1 cellular context compared by ENCODE assay signal in genomic region chr1:225700164-225700740, GRCh38.
TF ChIP-seq lines count a peak whose summit lies in the region.

No MANE protein-coding gene starts in this region.

TF ChIP-seq in HepG2, 621 proteins besides CTCF, POLR2A, EP300 and RAD21 (continued from another document and continues in another):
- TF ChIP-seq E2F2 (CRISPR knock-in tag; IDR thresholded peaks at IDR 0.05; ENCODE audit: borderline replicate concordance) (no peak), TCF7 (IDR thresholded peaks at IDR 0.05; ENCODE audit: low read depth) (peak; percentile 56; the same call in 1 of the 2 replicates), HNRNPL (IDR thresholded peaks at IDR 0.05; ENCODE audit: low read depth, low read length) (no peak), FOSL2 (CRISPR knock-in tag; IDR thresholded peaks at IDR 0.05) (peak; percentile 98), THYN1 (CRISPR knock-in tag; IDR thresholded peaks at IDR 0.05; ENCODE audit: borderline replicate concordance, low read depth) (no peak), ARID4A (CRISPR knock-in tag; IDR thresholded peaks at IDR 0.05; ENCODE audit: borderline replicate concordance) (no peak; the same call in 1 of the 2 replicates), NR2C2 (CRISPR knock-in tag; IDR thresholded peaks at IDR 0.05; ENCODE audit: borderline replicate concordance) (no peak; the same call in 1 of the 2 replicates), ZFP90 (CRISPR knock-in tag; IDR thresholded peaks at IDR 0.05; ENCODE audit: borderline replicate concordance) (no peak), REST (IDR thresholded peaks at IDR 0.05; ENCODE audit: borderline replicate concordance in 1 of 2, low read depth in 1 of 2, low read length in 2 of 2) (0 out of 4 replicates have a peak, but pooled peaks of 1 of the 2 experiments have one; percentile 54), ZNF142 (CRISPR knock-in tag; IDR thresholded peaks at IDR 0.05) (no peak), ZNF841 (CRISPR knock-in tag; IDR thresholded peaks at IDR 0.05; ENCODE audit: borderline replicate concordance) (no peak), BRCA1 (CRISPR knock-in tag; IDR thresholded peaks at IDR 0.05) (no peak), RNF2 (conservative IDR thresholded peaks at IDR 0.05; ENCODE audit: low read depth) (no peak), ZFX (CRISPR knock-in tag; IDR thresholded peaks at IDR 0.05; ENCODE audit: low read depth) (no peak), ZNF432 (CRISPR knock-in tag; IDR thresholded peaks at IDR 0.05; ENCODE audit: borderline replicate concordance) (no peak), HDAC6 (IDR thresholded peaks at IDR 0.05; ENCODE audit: low read depth, low read length) (no peak), ZNF282 (IDR thresholded peaks at IDR 0.05; ENCODE audit: partially characterized antibody) (no peak), ZNF34 (CRISPR knock-in tag; IDR thresholded peaks at IDR 0.05; ENCODE audit: borderline replicate concordance) (no peak), DRAP1 (CRISPR knock-in tag; IDR thresholded peaks at IDR 0.05) (no peak), ZNF770 (CRISPR knock-in tag; IDR thresholded peaks at IDR 0.05) (no peak), ZNF329 (CRISPR knock-in tag; IDR thresholded peaks at IDR 0.05; ENCODE audit: low read depth) (no peak), ZNF275 (CRISPR knock-in tag; IDR thresholded peaks at IDR 0.05; ENCODE audit: borderline replicate concordance) (no peak), ZNF784 (CRISPR knock-in tag; IDR thresholded peaks at IDR 0.05; ENCODE audit: borderline replicate concordance) (no peak), POGK (CRISPR knock-in tag; conservative IDR thresholded peaks at IDR 0.05) (no peak), ATF7-NPFF (CRISPR knock-in tag; IDR thresholded peaks at IDR 0.05; ENCODE audit: low read depth) (no peak), FOXC1 (CRISPR knock-in tag; IDR thresholded peaks at IDR 0.05; ENCODE audit: borderline replicate concordance) (no peak), ZBTB43 (CRISPR knock-in tag; conservative IDR thresholded peaks at IDR 0.05) (peak; percentile 100), HDAC2 (CRISPR knock-in tag; IDR thresholded peaks at IDR 0.05) (peak; percentile 70), ZFP37 (CRISPR knock-in tag; IDR thresholded peaks at IDR 0.05; ENCODE audit: borderline replicate concordance) (no peak), SOX5 (CRISPR knock-in tag; IDR thresholded peaks at IDR 0.05; ENCODE audit: borderline replicate concordance) (peak; percentile 90), ZBTB7B (CRISPR knock-in tag; IDR thresholded peaks at IDR 0.05) (no peak)
